ENCODE assay signal across 24 cellular contexts in genomic region chr2:143231257-143231650, GRCh38.
DNase-seq lines count a peak whose midpoint lies in the region; ATAC-seq and TF ChIP-seq lines count a peak whose summit lies in the region.
"Had no signal": no experiment of that assay in that cellular context is flagged by ENCODE, and none has a peak within 500 bp of the region (broad histone marks: within the 10 kb centered on the region; RNA-seq: fewer than 3 reads in every experiment).

No MANE protein-coding gene starts in this region.

- TF ChIP-seq CTCF in type B pancreatic cell (conservative IDR thresholded peaks at IDR 0.05), result peak; percentile 6
- TF ChIP-seq CTCF in MCF 10A (IDR thresholded peaks at IDR 0.05; ENCODE audit: unreplicated experiment), result no peak

- DNase-seq in activated naive CD8-positive, alpha-beta T cell treated with anti-CD3 and anti-CD28 coated beads, Interleukin-2, amount 10 ng/mL, durations not matched to agents 7 days and 5 days, result no peak
- no peak for DNase-seq in activated naive CD8-positive, alpha-beta T cell treated with anti-CD3 and anti-CD28 coated beads, Interleukin-2, amount 50 U/mL, for 24 hours
- DNase-seq in adipocyte (ENCODE audit: low read depth) (peak; percentile 31), glomerular visceral epithelial cell (ENCODE audit: extremely low spot score) (peak; percentile 25), type B pancreatic cell (ENCODE audit: extremely low spot score, unreplicated experiment) (no peak), MCF 10A (ENCODE audit: unreplicated experiment) (no peak), NCI-H2171 treated with DMSO at 0.1 percent for 48 hours (lab: John Stamatoyannopoulos, UW) (no peak), NK-92 (lab: John Stamatoyannopoulos, UW; ENCODE audit: unreplicated experiment) (no peak)
- DNase-seq: activated naive CD4-positive, alpha-beta T cell treated with Interleukin-2 at 50 U/mL for 16 hours; aorta; COR-L47; dermis blood vessel endothelial cell; DND-41; esophagus squamous epithelium; HFFc6; left ventricle myocardium superior; NCI-H1436; NCI-H446 treated with DMSO at 0.1 percent for 48 hours; T-helper 9 cell; transverse colon; WERI-Rb-1 had no signal

- no peak overlapping the region for H3K4me3 Mint-ChIP-seq in activated naive CD8-positive, alpha-beta T cell treated with anti-CD3 and anti-CD28 coated beads, Interleukin-2, amount 10 ng/mL, durations not matched to agents 7 days and 5 days
- no peak overlapping the region for H3K4me3 Mint-ChIP-seq in activated naive CD8-positive, alpha-beta T cell treated with anti-CD3 and anti-CD28 coated beads, Interleukin-2, amount 50 U/mL, for 24 hours
- no peak overlapping the region for H3K4me3 Mint-ChIP-seq in type B pancreatic cell
- no peak overlapping the region for H3K4me3 Mint-ChIP-seq in MCF 10A (ENCODE audit: unreplicated experiment)
- H3K4me3 Mint-ChIP-seq: central memory CD8-positive, alpha-beta T cell; HFFc6 had no signal

- peaks cover 7% of the 10 kb centered on the region for H3K9me3 ChIP-seq in adipocyte (ENCODE audit: control insufficient read depth, low read length)
- H3K9me3 ChIP-seq: esophagus squamous epithelium, transverse colon had no signal

- H3K9me3 Mint-ChIP-seq in activated naive CD8-positive, alpha-beta T cell treated with anti-CD3 and anti-CD28 coated beads, Interleukin-2, amount 10 ng/mL, durations not matched to agents 7 days and 5 days, result peaks cover 11% of the 10 kb centered on the region
- H3K9me3 Mint-ChIP-seq in activated naive CD8-positive, alpha-beta T cell treated with anti-CD3 and anti-CD28 coated beads, Interleukin-2, amount 50 U/mL, for 24 hours, result peaks cover 42% of the 10 kb centered on the region
- H3K9me3 Mint-ChIP-seq in type B pancreatic cell (peaks cover 4% of the 10 kb centered on the region), MCF 10A (ENCODE audit: unreplicated experiment) (peaks cover 8% of the 10 kb centered on the region)
- H3K9me3 Mint-ChIP-seq: central memory CD8-positive, alpha-beta T cell; HFFc6 had no signal

- peak overlapping the region; percentile 34 for H3K27ac Mint-ChIP-seq in activated naive CD8-positive, alpha-beta T cell treated with anti-CD3 and anti-CD28 coated beads, Interleukin-2, amount 10 ng/mL, durations not matched to agents 7 days and 5 days
- no peak overlapping the region for H3K27ac Mint-ChIP-seq in activated naive CD8-positive, alpha-beta T cell treated with anti-CD3 and anti-CD28 coated beads, Interleukin-2, amount 50 U/mL, for 24 hours
- H3K27ac Mint-ChIP-seq in type B pancreatic cell (no peak overlapping the region), MCF 10A (ENCODE audit: low read depth, unreplicated experiment) (no peak overlapping the region)
- H3K27ac Mint-ChIP-seq: HFFc6 had no signal

- CTCF ChIA-PET in MCF 10A (lab: Yijun Ruan, JAX), result interaction anchor here (1.3 kb wide), 1 partner anchor 120 kb away, joined by 3 read pairs; no protein-coding TSS in a partner anchor

- POLR2A ChIA-PET in activated naive CD8-positive, alpha-beta T cell treated with anti-CD3 and anti-CD28 coated beads, Interleukin-2, amount 10 ng/mL, durations not matched to agents 7 days and 5 days (lab: Charles Lee), result no interaction called here
- POLR2A ChIA-PET in MCF 10A (lab: Yijun Ruan, JAX), result no interaction called here

- peaks cover 5% of the 10 kb centered on the region for H3K4me1 ChIP-seq in adipocyte (ENCODE audit: control insufficient read depth, insufficient read depth, low read length)
- H3K4me1 ChIP-seq: esophagus squamous epithelium, transverse colon had no signal

- H3K27me3 Mint-ChIP-seq in activated naive CD8-positive, alpha-beta T cell treated with anti-CD3 and anti-CD28 coated beads, Interleukin-2, amount 10 ng/mL, durations not matched to agents 7 days and 5 days, result no peaks in the 10 kb centered on the region
- no peaks in the 10 kb centered on the region for H3K27me3 Mint-ChIP-seq in activated naive CD8-positive, alpha-beta T cell treated with anti-CD3 and anti-CD28 coated beads, Interleukin-2, amount 50 U/mL, for 24 hours
- no peaks in the 10 kb centered on the region for H3K27me3 Mint-ChIP-seq in type B pancreatic cell
- no peaks in the 10 kb centered on the region for H3K27me3 Mint-ChIP-seq in MCF 10A (ENCODE audit: insufficient read depth, unreplicated experiment)
- H3K27me3 Mint-ChIP-seq: central memory CD8-positive, alpha-beta T cell had no signal

- H3K36me3 Mint-ChIP-seq in activated naive CD8-positive, alpha-beta T cell treated with anti-CD3 and anti-CD28 coated beads, Interleukin-2, amount 10 ng/mL, durations not matched to agents 7 days and 5 days, result peaks cover 62% of the 10 kb centered on the region
- peaks cover 66% of the 10 kb centered on the region for H3K36me3 Mint-ChIP-seq in activated naive CD8-positive, alpha-beta T cell treated with anti-CD3 and anti-CD28 coated beads, Interleukin-2, amount 50 U/mL, for 24 hours (ENCODE audit: low read depth)
- H3K36me3 Mint-ChIP-seq in type B pancreatic cell (no peaks in the 10 kb centered on the region), MCF 10A (ENCODE audit: insufficient read depth, unreplicated experiment) (peaks cover 6% of the 10 kb centered on the region)

- no peak for ATAC-seq in activated naive CD8-positive, alpha-beta T cell treated with anti-CD3 and anti-CD28 coated beads, Interleukin-2, amount 10 ng/mL, durations not matched to agents 7 days and 5 days (ENCODE audit: low read depth)
- no peak for ATAC-seq in activated naive CD8-positive, alpha-beta T cell treated with anti-CD3 and anti-CD28 coated beads, Interleukin-2, amount 50 U/mL, for 24 hours
- ATAC-seq: left ventricle myocardium superior, Right ventricle myocardium inferior had no signal

- H3K9ac ChIP-seq in adipocyte (ENCODE audit: low read length), result no peak overlapping the region

- H3K4me1 Mint-ChIP-seq in activated naive CD8-positive, alpha-beta T cell treated with anti-CD3 and anti-CD28 coated beads, Interleukin-2, amount 10 ng/mL, durations not matched to agents 7 days and 5 days, result peaks cover 11% of the 10 kb centered on the region
- H3K4me1 Mint-ChIP-seq in activated naive CD8-positive, alpha-beta T cell treated with anti-CD3 and anti-CD28 coated beads, Interleukin-2, amount 50 U/mL, for 24 hours, result peaks cover 20% of the 10 kb centered on the region
- peaks cover 8% of the 10 kb centered on the region for H3K4me1 Mint-ChIP-seq in type B pancreatic cell (ENCODE audit: unreplicated experiment)
- no peaks in the 10 kb centered on the region for H3K4me1 Mint-ChIP-seq in MCF 10A (ENCODE audit: insufficient read depth, unreplicated experiment)

- H3K36me3 ChIP-seq in adipocyte (ENCODE audit: control insufficient read depth, insufficient read depth, low read length, severe bottlenecking), result no peaks in the 10 kb centered on the region
- H3K36me3 ChIP-seq: esophagus squamous epithelium, transverse colon, WERI-Rb-1 had no signal

- H3K4me3 ChIP-seq in adipocyte (ENCODE audit: low read length), result no peak overlapping the region
- H3K4me3 ChIP-seq: esophagus squamous epithelium, skin epidermis, transverse colon had no signal

- no peaks in the 10 kb centered on the region for H3K27me3 ChIP-seq in adipocyte (replicated peaks; ENCODE audit: control insufficient read depth, insufficient read depth, low read length)
- H3K27me3 ChIP-seq: esophagus squamous epithelium, transverse colon had no signal

- BruUV-seq in MCF 10A (replicated peaks; lab: Mats Ljungman, UMichigan), result no TSS peak

- intact Hi-C loops in MCF 10A (cut with micrococcal nuclease), result no loop called here

Comparison
In these comparisons a context has a peak if more than half of its experiments do, and no peak if none do; other contexts are left out.
1. DNase-seq: peak in adipocyte (single experiment) and glomerular visceral epithelial cell (single experiment); none in activated naive CD8-positive, alpha-beta T cell treated with anti-CD3 and anti-CD28 coated beads, Interleukin-2, amount 10 ng/mL, durations not matched to agents 7 days and 5 days (single experiment), activated naive CD8-positive, alpha-beta T cell treated with anti-CD3 and anti-CD28 coated beads, Interleukin-2, amount 50 U/mL, for 24 hours (single experiment), type B pancreatic cell (single experiment), MCF 10A (single experiment), NCI-H2171 treated with DMSO at 0.1 percent for 48 hours (single experiment) and NK-92 (single experiment).